ENCODE assay signal across 3 cellular contexts in the genomic region with DNA sequence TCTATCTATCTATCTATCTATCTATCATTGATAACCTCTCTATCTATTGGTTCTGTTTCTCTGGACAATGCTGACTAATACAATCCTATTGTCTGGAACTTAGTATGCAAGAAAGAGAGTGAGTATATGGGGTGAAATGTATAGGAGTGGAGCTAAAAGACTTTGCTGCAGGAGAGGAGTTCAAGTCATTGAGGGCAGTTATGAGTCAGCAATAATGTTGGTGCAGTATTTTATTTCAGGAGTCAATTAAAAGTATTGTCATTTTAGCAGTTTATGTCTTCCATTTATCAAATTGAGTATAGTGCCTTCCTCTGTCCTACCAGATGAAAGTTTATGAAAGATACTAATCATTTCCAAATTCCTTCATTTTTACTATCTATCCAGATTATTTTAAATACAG.
TF ChIP-seq lines count a peak whose summit lies in the region.

No MANE protein-coding gene starts in this region.

TF ChIP-seq in SK-N-SH treated with all-trans-retinoic acid at 6 μM for 48 hours, 23 proteins besides CTCF, POLR2A, EP300 and RAD21:
- TF ChIP-seq ZFP3 (CRISPR knock-in tag; IDR thresholded peaks at IDR 0.05) (peak; percentile 98), ZNF8 (CRISPR knock-in tag; IDR thresholded peaks at IDR 0.05) (no peak), GLIS3 (CRISPR knock-in tag; IDR thresholded peaks at IDR 0.05) (no peak)
TF ChIP-seq in SK-N-SH treated with all-trans-retinoic acid at 6 μM for 48 hours: peak in this region for 1.

TF ChIP-seq in SK-N-SH, 30 proteins besides CTCF, POLR2A, EP300 and RAD21:
- TF ChIP-seq RFX5 (IDR thresholded peaks at IDR 0.05; ENCODE audit: low read length): no peak
TF ChIP-seq in SK-N-SH: peak in this region for 0.

TF ChIP-seq in endothelial cell of umbilical vein, 7 proteins besides CTCF, POLR2A, EP300 and RAD21:
- TF ChIP-seq GATA2 (IDR thresholded peaks at IDR 0.05; ENCODE audit: insufficient read depth, insufficient read length, low read depth, low read length) (peak; percentile 27), FOS (IDR thresholded peaks at IDR 0.05; ENCODE audit: borderline replicate concordance, insufficient read depth, low read length) (peak; percentile 36), EZH2 (IDR thresholded peaks at IDR 0.05; ENCODE audit: borderline replicate concordance, low read depth, low read length, severe bottlenecking) (no peak)
